ENCODE assay signal across 1 cellular context in the genomic region with DNA sequence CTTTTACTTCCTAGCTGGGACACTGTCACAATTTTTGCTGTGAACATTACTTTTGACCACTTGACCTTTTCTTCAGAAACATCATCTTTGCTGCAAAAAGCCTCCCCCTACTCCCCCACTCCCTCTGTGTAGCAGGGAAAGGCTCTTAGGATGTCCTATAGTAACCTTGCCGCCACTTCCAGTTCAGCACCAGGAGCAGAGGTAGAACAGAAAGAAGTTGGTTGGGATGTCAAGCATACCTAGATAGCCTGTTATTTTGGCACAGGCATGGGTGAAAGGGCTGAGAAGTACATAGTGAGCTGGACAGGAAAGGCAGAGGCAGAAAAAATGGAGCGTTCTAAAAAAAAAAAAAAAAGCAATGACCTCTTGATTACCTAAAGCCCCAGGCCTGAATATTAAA.
TF ChIP-seq lines count a peak whose summit lies in the region.

No MANE protein-coding gene starts in this region.

TF ChIP-seq in K562, 482 proteins besides CTCF, POLR2A, EP300 and RAD21:
- TF ChIP-seq CREB1 (IDR thresholded peaks at IDR 0.05), result no peak
- TF ChIP-seq CREB1 (CRISPR knock-in tag; IDR thresholded peaks at IDR 0.05), result no peak
- TF ChIP-seq, protein P1, sequence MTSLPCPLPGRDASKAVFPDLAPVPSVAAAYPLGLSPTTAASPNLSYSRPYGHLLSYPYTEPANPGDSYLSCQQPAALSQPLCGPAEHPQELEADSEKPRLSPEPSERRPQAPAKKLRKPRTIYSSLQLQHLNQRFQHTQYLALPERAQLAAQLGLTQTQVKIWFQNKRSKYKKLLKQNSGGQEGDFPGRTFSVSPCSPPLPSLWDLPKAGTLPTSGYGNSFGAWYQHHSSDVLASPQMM (CRISPR knock-in tag; IDR thresholded peaks at IDR 0.05), result no peak
- TF ChIP-seq, protein P2, sequence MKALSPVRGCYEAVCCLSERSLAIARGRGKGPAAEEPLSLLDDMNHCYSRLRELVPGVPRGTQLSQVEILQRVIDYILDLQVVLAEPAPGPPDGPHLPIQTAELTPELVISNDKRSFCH (CRISPR knock-in tag; IDR thresholded peaks at IDR 0.05), result no peak
- TF ChIP-seq, protein P2 (tag; IDR thresholded peaks at IDR 0.05), result no peak
- TF ChIP-seq, protein P3, sequence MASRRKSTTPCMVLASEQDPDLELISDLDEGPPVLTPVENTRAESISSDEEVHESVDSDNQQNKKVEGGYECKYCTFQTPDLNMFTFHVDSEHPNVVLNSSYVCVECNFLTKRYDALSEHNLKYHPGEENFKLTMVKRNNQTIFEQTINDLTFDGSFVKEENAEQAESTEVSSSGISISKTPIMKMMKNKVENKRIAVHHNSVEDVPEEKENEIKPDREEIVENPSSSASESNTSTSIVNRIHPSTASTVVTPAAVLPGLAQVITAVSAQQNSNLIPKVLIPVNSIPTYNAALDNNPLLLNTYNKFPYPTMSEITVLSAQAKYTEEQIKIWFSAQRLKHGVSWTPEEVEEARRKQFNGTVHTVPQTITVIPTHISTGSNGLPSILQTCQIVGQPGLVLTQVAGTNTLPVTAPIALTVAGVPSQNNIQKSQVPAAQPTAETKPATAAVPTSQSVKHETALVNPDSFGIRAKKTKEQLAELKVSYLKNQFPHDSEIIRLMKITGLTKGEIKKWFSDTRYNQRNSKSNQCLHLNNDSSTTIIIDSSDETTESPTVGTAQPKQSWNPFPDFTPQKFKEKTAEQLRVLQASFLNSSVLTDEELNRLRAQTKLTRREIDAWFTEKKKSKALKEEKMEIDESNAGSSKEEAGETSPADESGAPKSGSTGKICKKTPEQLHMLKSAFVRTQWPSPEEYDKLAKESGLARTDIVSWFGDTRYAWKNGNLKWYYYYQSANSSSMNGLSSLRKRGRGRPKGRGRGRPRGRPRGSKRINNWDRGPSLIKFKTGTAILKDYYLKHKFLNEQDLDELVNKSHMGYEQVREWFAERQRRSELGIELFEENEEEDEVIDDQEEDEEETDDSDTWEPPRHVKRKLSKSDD (conservative IDR thresholded peaks at IDR 0.05; ENCODE audit: low read length), result no peak
- TF ChIP-seq, protein P4, sequence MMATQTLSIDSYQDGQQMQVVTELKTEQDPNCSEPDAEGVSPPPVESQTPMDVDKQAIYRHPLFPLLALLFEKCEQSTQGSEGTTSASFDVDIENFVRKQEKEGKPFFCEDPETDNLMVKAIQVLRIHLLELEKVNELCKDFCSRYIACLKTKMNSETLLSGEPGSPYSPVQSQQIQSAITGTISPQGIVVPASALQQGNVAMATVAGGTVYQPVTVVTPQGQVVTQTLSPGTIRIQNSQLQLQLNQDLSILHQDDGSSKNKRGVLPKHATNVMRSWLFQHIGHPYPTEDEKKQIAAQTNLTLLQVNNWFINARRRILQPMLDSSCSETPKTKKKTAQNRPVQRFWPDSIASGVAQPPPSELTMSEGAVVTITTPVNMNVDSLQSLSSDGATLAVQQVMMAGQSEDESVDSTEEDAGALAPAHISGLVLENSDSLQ (IDR thresholded peaks at IDR 0.05), result no peak
- TF ChIP-seq, protein P5, sequence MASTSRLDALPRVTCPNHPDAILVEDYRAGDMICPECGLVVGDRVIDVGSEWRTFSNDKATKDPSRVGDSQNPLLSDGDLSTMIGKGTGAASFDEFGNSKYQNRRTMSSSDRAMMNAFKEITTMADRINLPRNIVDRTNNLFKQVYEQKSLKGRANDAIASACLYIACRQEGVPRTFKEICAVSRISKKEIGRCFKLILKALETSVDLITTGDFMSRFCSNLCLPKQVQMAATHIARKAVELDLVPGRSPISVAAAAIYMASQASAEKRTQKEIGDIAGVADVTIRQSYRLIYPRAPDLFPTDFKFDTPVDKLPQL (IDR thresholded peaks at IDR 0.05; ENCODE audit: extremely low read depth, insufficient read length), result no peak
- no peak for TF ChIP-seq ETV5 (CRISPR knock-in tag; IDR thresholded peaks at IDR 0.05; ENCODE audit: low read depth)
- TF ChIP-seq FOXA1 (IDR thresholded peaks at IDR 0.05; ENCODE audit: borderline replicate concordance), result no peak
- TF ChIP-seq PRMT5 (CRISPR knock-in tag; IDR thresholded peaks at IDR 0.05), result no peak
- TF ChIP-seq RB1 (IDR thresholded peaks at IDR 0.05; ENCODE audit: low read depth), result no peak
- no peak for TF ChIP-seq ZNF3 (CRISPR knock-in tag; IDR thresholded peaks at IDR 0.05)
- no peak for TF ChIP-seq PTBP1 (IDR thresholded peaks at IDR 0.05; ENCODE audit: low read depth, low read length)
- TF ChIP-seq SRF (CRISPR knock-in tag; IDR thresholded peaks at IDR 0.05), result no peak
- no peak for TF ChIP-seq ELF2 (CRISPR knock-in tag; IDR thresholded peaks at IDR 0.05)
- TF ChIP-seq ESRRB (CRISPR knock-in tag; IDR thresholded peaks at IDR 0.05; ENCODE audit: borderline replicate concordance), result no peak
TF ChIP-seq in K562: peak in this region for 0.
